ENCODE assay signal across 8 cellular contexts in genomic region chr1:183234660-183235476, GRCh38. TPM values are rescaled to one million over a fixed set of nuclear protein-coding genes. Genes with fewer than 3 reads are reported as not detected.
DNase-seq lines count a peak whose midpoint lies in the region; ATAC-seq and TF ChIP-seq lines count a peak whose summit lies in the region.

No MANE protein-coding gene starts in this region.

- H3K36me3 ChIP-seq in heart right ventricle (no peaks in the 10 kb centered on the region), psoas muscle (ENCODE audit: insufficient read depth in 1 of 2, low read depth in 1 of 2) (no peaks in the 10 kb centered on the region)
- no peaks in the 10 kb centered on the region for H3K36me3 ChIP-seq in CD8-positive, alpha-beta memory T cell (ENCODE audit: insufficient read depth, low read length)

- H3K27me3 ChIP-seq in heart right ventricle (no peaks in the 10 kb centered on the region), psoas muscle (ENCODE audit: insufficient read depth in 3 of 3, low read length in 2 of 3) (peaks cover 0 to 3% (median 0%) of the 10 kb centered on the region in 3 donors)
- H3K27me3 ChIP-seq in CD8-positive, alpha-beta memory T cell (ENCODE audit: insufficient read depth, low read length, poor library complexity, severe bottlenecking) = no peaks in the 10 kb centered on the region

- H3K27me3 Mint-ChIP-seq in WTC11 (ENCODE audit: low read depth) = no peaks in the 10 kb centered on the region
- peaks cover 7 to 10% of the 10 kb centered on the region in 2 donors for H3K27me3 Mint-ChIP-seq in CD8-positive, alpha-beta memory T cell
- peaks cover 0 to 23% of the 10 kb centered on the region in 2 donors for H3K27me3 Mint-ChIP-seq in effector memory CD8-positive, alpha-beta T cell

- DNase-seq in DMS153 (lab: John Stamatoyannopoulos, UW) = peak; percentile 70
- DNase-seq in LNCaP clone FGC (ENCODE audit: low read depth) = no peak
- peak; percentile 56 for DNase-seq in WTC11 (ENCODE audit: low spot score)
- DNase-seq in heart right ventricle = peak; percentile 34 to 69
- peak; percentile 62 to 79 for DNase-seq in psoas muscle
- DNase-seq in GM20000 (ENCODE audit: low spot score) = no peak
- no peak for DNase-seq in CD8-positive, alpha-beta memory T cell
- DNase-seq in effector memory CD8-positive, alpha-beta T cell = no peak

- ATAC-seq in WTC11 (peak; percentile 86), heart right ventricle (peak; percentile 86 to 94 (median 90)), psoas muscle (peak; percentile 94 to 97 (median 94))
- no peak for ATAC-seq in effector memory CD8-positive, alpha-beta T cell (replicated peaks)

- H3K4me3 ChIP-seq in LNCaP clone FGC (ENCODE audit: low read depth, low read length) (no peak overlapping the region), heart right ventricle (peak overlapping the region in 9 of 10 donors; percentile 1 to 42 (median 33)), psoas muscle (peak overlapping the region; percentile 57)
- no peak overlapping the region for H3K4me3 ChIP-seq in CD8-positive, alpha-beta memory T cell (ENCODE audit: low read length)

- CTCF ChIA-PET in WTC11 (lab: Charles Lee) = interaction anchor here (0.6 to 1.6 kb wide), 53 partner anchors 9 to 388 kb away, joined by 3 to 24 read pairs (median 4); no protein-coding TSS in a partner anchor
- CTCF ChIA-PET in CD8-positive, alpha-beta memory T cell (lab: Charles Lee) = interaction anchor here (1.0 kb wide), 1 partner anchor 30 kb away, joined by 3 read pairs; no protein-coding TSS in a partner anchor

- intact Hi-C loops in heart right ventricle (cut with DNase I) (loop anchor here in 4 of 10 donors (5.0 to 10.0 kb wide), 3 partner anchors 90 to 213 kb away; partner anchors contain the start of gene LAMC1 (in 4 of the 4)), psoas muscle (cut with DNase I) (loop anchor here in 1 of 2 donors (5.0 kb wide), 1 partner anchor 273 kb away; no protein-coding TSS in a partner anchor)

- H3K9me3 Mint-ChIP-seq in WTC11 = no peaks in the 10 kb centered on the region
- no peaks in the 10 kb centered on the region for H3K9me3 Mint-ChIP-seq in CD8-positive, alpha-beta memory T cell
- H3K9me3 Mint-ChIP-seq in effector memory CD8-positive, alpha-beta T cell = no peaks in the 10 kb centered on the region

- WGBS in heart right ventricle, 2 donors = 36 to 38% methylated on average over 15 of the region's 15 CpGs
- 16 to 30% (median 22%) methylated on average over 15 of the region's 15 CpGs for WGBS in psoas muscle, 3 donors

- peak; percentile 33; the same call in 1 of the 2 replicates for TF ChIP-seq CTCF in LNCaP clone FGC (IDR thresholded peaks at IDR 0.05; ENCODE audit: control insufficient read depth, extremely low read depth, insufficient read depth)
- TF ChIP-seq CTCF in WTC11 (IDR thresholded peaks at IDR 0.05) = peak; percentile 69
- peak; percentile 35 to 72 (median 61) for TF ChIP-seq CTCF in heart right ventricle (IDR thresholded peaks at IDR 0.05)
- peak; percentile 65 for TF ChIP-seq CTCF in psoas muscle (IDR thresholded peaks at IDR 0.05)
- no peak for TF ChIP-seq CTCF in GM20000 (IDR thresholded peaks at IDR 0.05; ENCODE audit: extremely low read depth, missing control alignments)

- H3K27ac Mint-ChIP-seq in WTC11 = peak overlapping the region; percentile 88
- no peak overlapping the region for H3K27ac Mint-ChIP-seq in CD8-positive, alpha-beta memory T cell
- H3K27ac Mint-ChIP-seq in effector memory CD8-positive, alpha-beta T cell = no peak overlapping the region

- no peaks in the 10 kb centered on the region for H3K9me3 ChIP-seq in heart right ventricle
- no peaks in the 10 kb centered on the region for H3K9me3 ChIP-seq in psoas muscle
- no peaks in the 10 kb centered on the region for H3K9me3 ChIP-seq in CD8-positive, alpha-beta memory T cell (ENCODE audit: low read length)

- H3K27ac ChIP-seq in heart right ventricle = peak overlapping the region; percentile 47 to 88 (median 72)
- H3K27ac ChIP-seq in psoas muscle = peak overlapping the region; percentile 76
- H3K27ac ChIP-seq in CD8-positive, alpha-beta memory T cell (ENCODE audit: low read depth, low read length) = no peak overlapping the region

- H3K4me1 Mint-ChIP-seq in WTC11 = peaks cover 38% of the 10 kb centered on the region
- H3K4me1 Mint-ChIP-seq in CD8-positive, alpha-beta memory T cell = no peaks in the 10 kb centered on the region
- H3K4me1 Mint-ChIP-seq in effector memory CD8-positive, alpha-beta T cell (ENCODE audit: low read depth in 2 of 2) = no peaks in the 10 kb centered on the region

- peak overlapping the region; percentile 48 for H3K4me3 Mint-ChIP-seq in WTC11
- H3K4me3 Mint-ChIP-seq in CD8-positive, alpha-beta memory T cell = no peak overlapping the region
- no peak overlapping the region for H3K4me3 Mint-ChIP-seq in effector memory CD8-positive, alpha-beta T cell

- H3K4me1 ChIP-seq in heart right ventricle (peaks cover 0 to 32% (median 19%) of the 10 kb centered on the region in 9 donors), psoas muscle (peaks cover 6% of the 10 kb centered on the region)
- H3K4me1 ChIP-seq in CD8-positive, alpha-beta memory T cell (ENCODE audit: insufficient read depth, low read length) = no peaks in the 10 kb centered on the region

- POLR2A ChIA-PET in WTC11 (lab: Charles Lee) = interaction anchor here (0.9 to 1.1 kb wide), 2 partner anchors 11 to 14 kb away, joined by 3 read pairs; no protein-coding TSS in a partner anchor
- POLR2A ChIA-PET in CD8-positive, alpha-beta memory T cell (lab: Charles Lee) = no interaction called here

- no peaks in the 10 kb centered on the region for H3K36me3 Mint-ChIP-seq in WTC11
- H3K36me3 Mint-ChIP-seq in CD8-positive, alpha-beta memory T cell = no peaks in the 10 kb centered on the region
- no peaks in the 10 kb centered on the region for H3K36me3 Mint-ChIP-seq in effector memory CD8-positive, alpha-beta T cell (ENCODE audit: insufficient read depth)

TF ChIP-seq in WTC11, 78 proteins besides CTCF, POLR2A, EP300 and RAD21:
- TF ChIP-seq E2F5 (CRISPR knock-in tag; IDR thresholded peaks at IDR 0.05) (no peak), ETV6 (CRISPR knock-in tag; IDR thresholded peaks at IDR 0.05) (peak; percentile 56; the same call in 1 of the 2 replicates), ZNF423 (CRISPR knock-in tag; IDR thresholded peaks at IDR 0.05) (no peak), OVOL2 (CRISPR knock-in tag; IDR thresholded peaks at IDR 0.05; ENCODE audit: borderline replicate concordance) (no peak), ZBTB43 (CRISPR knock-in tag; IDR thresholded peaks at IDR 0.05) (no peak)

RNA-seq across cellular contexts. Expression of gene LAMC2, which starts 48.8 kb away (rescaled TPM):
- total RNA-seq in WTC11 (2021) = 6.5 to 7.9 TPM (median 6.5 TPM) in 3 replicates
- total RNA-seq in heart right ventricle = 1 to 10 TPM in 6 of 10 donors, under 1 TPM in 4; 0.53 to 8.8 (median 1.6) TPM
- 1 to 10 TPM; 1.2 to 3.0 TPM for polyA plus RNA-seq in heart right ventricle
- 1 to 10 TPM in 1 of 4 donors, under 1 TPM in 3; 0.25 to 1.2 (median 0.76) TPM for total RNA-seq in psoas muscle
- polyA plus RNA-seq in psoas muscle = 1 to 10 TPM in 2 of 3 donors, under 1 TPM in 1; 0.99 to 1.3 (median 1.3) TPM
- not detected for total RNA-seq in CD8-positive, alpha-beta memory T cell
- not detected for polyA plus RNA-seq in CD8-positive, alpha-beta memory T cell

Comparison
In these comparisons a context has a peak if more than half of its experiments do, and no peak if none do; other contexts are left out.
1. DNase-seq: peak in DMS153 (single experiment), WTC11 (single experiment), heart right ventricle (2 of 2) and psoas muscle (2 of 2); none in LNCaP clone FGC (single experiment), GM20000 (single experiment), CD8-positive, alpha-beta memory T cell (0 of 5) and effector memory CD8-positive, alpha-beta T cell (0 of 3).
2. H3K4me3 ChIP-seq: peak in heart right ventricle (9 of 10) and psoas muscle (single experiment); none in LNCaP clone FGC (single experiment) and CD8-positive, alpha-beta memory T cell (single experiment).